20 cellular contexts compared by ENCODE assay signal in the genomic region with DNA sequence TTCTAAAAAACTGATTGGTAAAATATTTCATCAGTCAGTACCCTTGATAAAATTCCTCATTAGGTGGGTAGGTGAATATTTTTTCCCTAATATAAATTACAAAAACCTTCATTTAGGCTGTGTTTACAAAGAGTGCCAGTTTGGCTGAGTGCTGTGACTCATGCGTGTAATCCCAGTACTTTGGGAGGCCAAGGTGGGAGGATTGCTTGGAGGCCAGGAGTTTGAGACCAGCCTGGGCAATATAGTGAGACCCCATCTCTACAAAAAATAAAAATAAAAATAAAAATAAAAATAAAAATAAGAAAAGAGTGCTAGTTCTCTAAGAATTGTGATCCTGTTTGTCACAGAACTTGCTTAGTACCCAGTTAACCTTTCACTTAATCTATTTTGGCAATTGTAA.
"Had no signal": no experiment of that assay in that cellular context is flagged by ENCODE, and none has a peak within 500 bp of the region (broad histone marks: within the 10 kb centered on the region; RNA-seq: fewer than 3 reads in every experiment).

No MANE protein-coding gene starts in this region.

- H3K9me3 ChIP-seq: neutrophil, psoas muscle, sigmoid colon, spleen, thoracic aorta, transverse colon, upper lobe of right lung, uterus had no signal

- ATAC-seq: left lobe of liver; natural killer cell; psoas muscle; right cardiac atrium; stimulated activated memory B cell treated with anti-CD40 and anti-IgM and Interleukin-4, amounts not matched to agents 10 μg/mL and 1 μg/mL and 100 μg/mL, for 72 hours; stimulated activated naive CD8-positive, alpha-beta T cell treated with anti-CD3 and anti-CD28 coated beads, Interleukin-15, Interleukin-2, amounts not matched to agents 100 U/mL and 50 U/mL, for 24 hours; upper lobe of right lung had no signal

- H3K36me3 ChIP-seq: sigmoid colon, thoracic aorta, transverse colon, upper lobe of right lung, uterus had no signal

- H3K27me3 ChIP-seq: dorsolateral prefrontal cortex, neutrophil, sigmoid colon, spleen, transverse colon, upper lobe of right lung, uterus had no signal

- H3K27ac Mint-ChIP-seq: natural killer cell; stimulated activated memory B cell treated with anti-CD40 and anti-IgM and Interleukin-4, amounts not matched to agents 10 μg/mL and 1 μg/mL and 100 μg/mL, for 72 hours had no signal

- H3K36me3 Mint-ChIP-seq: natural killer cell had no signal

- DNase-seq: dorsolateral prefrontal cortex; effector CD4-positive, alpha-beta T cell; natural killer cell; psoas muscle; right cardiac atrium; sigmoid colon; spleen; stimulated activated CD4-positive, alpha-beta T cell treated with anti-CD3 and anti-CD28 coated beads, Interleukin-4, amount 100 ng/mL, for 4 hours; stimulated activated naive CD8-positive, alpha-beta T cell treated with anti-CD3 and anti-CD28 coated beads, Interleukin-15, Interleukin-2, amounts not matched to agents 100 U/mL and 50 U/mL, for 24 hours; substantia nigra; transverse colon; upper lobe of right lung; uterus had no signal

- H3K27ac ChIP-seq: neutrophil, psoas muscle, sigmoid colon, transverse colon, upper lobe of right lung, uterus had no signal

- H3K4me3 ChIP-seq: dorsolateral prefrontal cortex, lung, psoas muscle, sigmoid colon, spleen, thoracic aorta, transverse colon, upper lobe of right lung, uterus had no signal

- H3K4me3 Mint-ChIP-seq: memory B cell; natural killer cell; neural crest cell; stimulated activated memory B cell treated with anti-CD40 and anti-IgM and Interleukin-4, amounts not matched to agents 10 μg/mL and 1 μg/mL and 100 μg/mL, for 72 hours had no signal

- H3K4me1 ChIP-seq: psoas muscle, uterus had no signal

- H3K9me3 Mint-ChIP-seq: memory B cell; natural killer cell; neural crest cell; stimulated activated memory B cell treated with anti-CD40 and anti-IgM and Interleukin-4, amounts not matched to agents 10 μg/mL and 1 μg/mL and 100 μg/mL, for 72 hours had no signal

- H3K27me3 Mint-ChIP-seq: memory B cell; stimulated activated memory B cell treated with anti-CD40 and anti-IgM and Interleukin-4, amounts not matched to agents 10 μg/mL and 1 μg/mL and 100 μg/mL, for 72 hours had no signal
